Comparison of ENCODE assay signal across 1 cellular context in the genomic region with DNA sequence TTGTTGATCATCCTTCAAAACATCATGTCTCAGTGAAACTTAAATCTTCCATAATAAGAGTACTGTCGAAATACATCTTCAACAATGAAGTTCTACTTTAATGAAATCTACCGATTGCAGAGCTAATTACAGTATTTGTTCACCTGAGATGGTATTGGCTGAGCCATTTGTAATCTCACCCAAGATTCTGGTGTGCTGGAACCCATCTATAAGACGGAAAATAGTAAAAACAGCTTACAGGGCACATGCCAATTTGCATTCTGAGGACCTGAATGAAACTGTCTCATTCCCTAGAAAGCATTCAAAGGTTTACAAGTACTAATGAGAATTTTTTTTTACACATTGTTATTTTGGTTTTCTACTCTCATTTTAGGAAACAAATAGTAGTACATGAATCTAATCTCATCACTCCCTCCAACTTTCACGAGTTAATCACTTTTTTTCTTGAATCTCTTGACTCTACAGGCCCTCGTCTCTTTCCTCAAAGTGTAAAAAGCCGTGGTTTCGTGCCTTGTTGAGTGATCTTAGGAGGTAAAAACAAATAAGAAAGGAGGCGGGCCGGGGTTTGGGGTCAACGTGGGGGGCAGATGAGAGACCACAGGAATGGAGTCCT.
TF ChIP-seq lines count a peak whose summit lies in the region.

No MANE protein-coding gene starts in this region.

TF ChIP-seq in HEK293, 187 proteins besides CTCF, POLR2A, EP300 and RAD21 (continued from another document):
- TF ChIP-seq, protein P1, sequence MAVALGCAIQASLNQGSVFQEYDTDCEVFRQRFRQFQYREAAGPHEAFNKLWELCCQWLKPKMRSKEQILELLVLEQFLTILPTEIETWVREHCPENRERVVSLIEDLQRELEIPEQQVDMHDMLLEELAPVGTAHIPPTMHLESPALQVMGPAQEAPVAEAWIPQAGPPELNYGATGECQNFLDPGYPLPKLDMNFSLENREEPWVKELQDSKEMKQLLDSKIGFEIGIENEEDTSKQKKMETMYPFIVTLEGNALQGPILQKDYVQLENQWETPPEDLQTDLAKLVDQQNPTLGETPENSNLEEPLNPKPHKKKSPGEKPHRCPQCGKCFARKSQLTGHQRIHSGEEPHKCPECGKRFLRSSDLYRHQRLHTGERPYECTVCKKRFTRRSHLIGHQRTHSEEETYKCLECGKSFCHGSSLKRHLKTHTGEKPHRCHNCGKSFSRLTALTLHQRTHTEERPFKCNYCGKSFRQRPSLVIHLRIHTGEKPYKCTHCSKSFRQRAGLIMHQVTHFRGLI (tag by site-specific recombination; IDR thresholded peaks at IDR 0.05): no peak
- TF ChIP-seq, protein P2, sequence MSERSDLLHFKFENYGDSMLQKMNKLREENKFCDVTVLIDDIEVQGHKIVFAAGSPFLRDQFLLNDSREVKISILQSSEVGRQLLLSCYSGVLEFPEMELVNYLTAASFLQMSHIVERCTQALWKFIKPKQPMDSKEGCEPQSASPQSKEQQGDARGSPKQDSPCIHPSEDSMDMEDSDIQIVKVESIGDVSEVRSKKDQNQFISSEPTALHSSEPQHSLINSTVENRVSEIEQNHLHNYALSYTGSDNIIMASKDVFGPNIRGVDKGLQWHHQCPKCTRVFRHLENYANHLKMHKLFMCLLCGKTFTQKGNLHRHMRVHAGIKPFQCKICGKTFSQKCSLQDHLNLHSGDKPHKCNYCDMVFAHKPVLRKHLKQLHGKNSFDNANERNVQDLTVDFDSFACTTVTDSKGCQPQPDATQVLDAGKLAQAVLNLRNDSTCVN (tag by site-specific recombination; optimal IDR thresholded peaks at IDR 0.05): peak; percentile 28
- TF ChIP-seq PRDM1 (tag by site-specific recombination; IDR thresholded peaks at IDR 0.05) (peak; percentile 61), ZNF404 (tag by site-specific recombination; IDR thresholded peaks at IDR 0.05) (no peak), BCL11B (tag by site-specific recombination; IDR thresholded peaks at IDR 0.05; ENCODE audit: low read depth) (no peak), ZNF658 (tag by site-specific recombination; IDR thresholded peaks at IDR 0.05) (no peak), ZBTB17 (tag by site-specific recombination; IDR thresholded peaks at IDR 0.05) (peak; percentile 61), ZNF138 (tag by site-specific recombination; IDR thresholded peaks at IDR 0.05; ENCODE audit: borderline replicate concordance) (no peak), ZNF16 (tag by site-specific recombination; IDR thresholded peaks at IDR 0.05; ENCODE audit: low read depth) (no peak), GLIS1 (tag by site-specific recombination; IDR thresholded peaks at IDR 0.05) (peak; percentile 84)
- TF ChIP-seq, protein P3, sequence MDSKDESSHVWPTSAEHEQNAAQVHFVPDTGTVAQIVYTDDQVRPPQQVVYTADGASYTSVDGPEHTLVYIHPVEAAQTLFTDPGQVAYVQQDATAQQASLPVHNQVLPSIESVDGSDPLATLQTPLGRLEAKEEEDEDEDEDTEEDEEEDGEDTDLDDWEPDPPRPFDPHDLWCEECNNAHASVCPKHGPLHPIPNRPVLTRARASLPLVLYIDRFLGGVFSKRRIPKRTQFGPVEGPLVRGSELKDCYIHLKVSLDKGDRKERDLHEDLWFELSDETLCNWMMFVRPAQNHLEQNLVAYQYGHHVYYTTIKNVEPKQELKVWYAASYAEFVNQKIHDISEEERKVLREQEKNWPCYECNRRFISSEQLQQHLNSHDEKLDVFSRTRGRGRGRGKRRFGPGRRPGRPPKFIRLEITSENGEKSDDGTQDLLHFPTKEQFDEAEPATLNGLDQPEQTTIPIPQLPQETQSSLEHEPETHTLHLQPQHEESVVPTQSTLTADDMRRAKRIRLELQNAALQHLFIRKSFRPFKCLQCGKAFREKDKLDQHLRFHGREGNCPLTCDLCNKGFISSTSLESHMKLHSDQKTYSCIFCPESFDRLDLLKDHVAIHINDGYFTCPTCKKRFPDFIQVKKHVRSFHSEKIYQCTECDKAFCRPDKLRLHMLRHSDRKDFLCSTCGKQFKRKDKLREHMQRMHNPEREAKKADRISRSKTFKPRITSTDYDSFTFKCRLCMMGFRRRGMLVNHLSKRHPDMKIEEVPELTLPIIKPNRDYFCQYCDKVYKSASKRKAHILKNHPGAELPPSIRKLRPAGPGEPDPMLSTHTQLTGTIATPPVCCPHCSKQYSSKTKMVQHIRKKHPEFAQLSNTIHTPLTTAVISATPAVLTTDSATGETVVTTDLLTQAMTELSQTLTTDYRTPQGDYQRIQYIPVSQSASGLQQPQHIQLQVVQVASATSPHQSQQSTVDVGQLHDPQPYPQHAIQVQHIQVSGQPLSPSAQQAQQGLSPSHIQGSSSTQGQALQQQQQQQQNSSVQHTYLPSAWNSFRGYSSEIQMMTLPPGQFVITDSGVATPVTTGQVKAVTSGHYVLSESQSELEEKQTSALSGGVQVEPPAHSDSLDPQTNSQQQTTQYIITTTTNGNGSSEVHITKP (tag by site-specific recombination; IDR thresholded peaks at IDR 0.05): peak; percentile 53
- TF ChIP-seq, protein P4, sequence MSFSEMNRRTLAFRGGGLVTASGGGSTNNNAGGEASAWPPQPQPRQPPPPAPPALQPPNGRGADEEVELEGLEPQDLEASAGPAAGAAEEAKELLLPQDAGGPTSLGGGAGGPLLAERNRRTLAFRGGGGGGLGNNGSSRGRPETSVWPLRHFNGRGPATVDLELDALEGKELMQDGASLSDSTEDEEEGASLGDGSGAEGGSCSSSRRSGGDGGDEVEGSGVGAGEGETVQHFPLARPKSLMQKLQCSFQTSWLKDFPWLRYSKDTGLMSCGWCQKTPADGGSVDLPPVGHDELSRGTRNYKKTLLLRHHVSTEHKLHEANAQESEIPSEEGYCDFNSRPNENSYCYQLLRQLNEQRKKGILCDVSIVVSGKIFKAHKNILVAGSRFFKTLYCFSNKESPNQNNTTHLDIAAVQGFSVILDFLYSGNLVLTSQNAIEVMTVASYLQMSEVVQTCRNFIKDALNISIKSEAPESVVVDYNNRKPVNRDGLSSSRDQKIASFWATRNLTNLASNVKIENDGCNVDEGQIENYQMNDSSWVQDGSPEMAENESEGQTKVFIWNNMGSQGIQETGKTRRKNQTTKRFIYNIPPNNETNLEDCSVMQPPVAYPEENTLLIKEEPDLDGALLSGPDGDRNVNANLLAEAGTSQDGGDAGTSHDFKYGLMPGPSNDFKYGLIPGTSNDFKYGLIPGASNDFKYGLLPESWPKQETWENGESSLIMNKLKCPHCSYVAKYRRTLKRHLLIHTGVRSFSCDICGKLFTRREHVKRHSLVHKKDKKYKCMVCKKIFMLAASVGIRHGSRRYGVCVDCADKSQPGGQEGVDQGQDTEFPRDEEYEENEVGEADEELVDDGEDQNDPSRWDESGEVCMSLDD (tag by site-specific recombination; IDR thresholded peaks at IDR 0.05): no peak
- TF ChIP-seq, protein P5, sequence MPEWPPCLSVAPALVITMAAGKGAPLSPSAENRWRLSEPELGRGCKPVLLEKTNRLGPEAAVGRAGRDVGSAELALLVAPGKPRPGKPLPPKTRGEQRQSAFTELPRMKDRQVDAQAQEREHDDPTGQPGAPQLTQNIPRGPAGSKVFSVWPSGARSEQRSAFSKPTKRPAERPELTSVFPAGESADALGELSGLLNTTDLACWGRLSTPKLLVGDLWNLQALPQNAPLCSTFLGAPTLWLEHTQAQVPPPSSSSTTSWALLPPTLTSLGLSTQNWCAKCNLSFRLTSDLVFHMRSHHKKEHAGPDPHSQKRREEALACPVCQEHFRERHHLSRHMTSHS (tag by site-specific recombination; IDR thresholded peaks at IDR 0.05): no peak
